Comparison of ENCODE assay signal across 9 cellular contexts in genomic region chr5:160970605-160971191, GRCh38.
DNase-seq lines count a peak whose midpoint lies in the region; ATAC-seq and TF ChIP-seq lines count a peak whose summit lies in the region.
"Had no signal": no experiment of that assay in that cellular context is flagged by ENCODE, and none has a peak within 500 bp of the region (broad histone marks: within the 10 kb centered on the region; RNA-seq: fewer than 3 reads in every experiment).

No MANE protein-coding gene starts in this region.

- H3K36me3 ChIP-seq in H7 (replicated peaks; ENCODE audit: control insufficient read depth, insufficient read depth, low read length) = no peaks in the 10 kb centered on the region
- H3K36me3 ChIP-seq in OCI-LY3 (replicated peaks; ENCODE audit: low read depth, low read length) = no peaks in the 10 kb centered on the region

- no peaks in the 10 kb centered on the region for H3K4me1 ChIP-seq in OCI-LY3 (ENCODE audit: low read length)

- peak overlapping the region; percentile 26 for H3K4me2 ChIP-seq in OCI-LY3 (ENCODE audit: low read length)

- DNase-seq in G401 (ENCODE audit: low spot score) (peak; percentile 69), H7 (peak; percentile 1), iPS-NIHi7 (ENCODE audit: extremely low spot score) (peak; percentile 18), activated T-cell treated with anti-CD3 and anti-CD28 coated beads for 4 hours (no peak), HCEC 1CT (no peak), COLO668 (lab: John Stamatoyannopoulos, UW; ENCODE audit: unreplicated experiment) (no peak)
- no peak for DNase-seq in activated naive CD4-positive, alpha-beta T cell treated with anti-CD3 and anti-CD28 coated beads, Interleukin-2, amount 50 U/mL, for 72 hours (ENCODE audit: low spot score in 2 of 2)
- DNase-seq: dermis blood vessel endothelial cell had no signal

- in situ Hi-C loops in G401 (cut with HindIII; ENCODE audit: low sequenced_read_pairs) = no loop called here

- ATAC-seq in activated naive CD4-positive, alpha-beta T cell treated with anti-CD3 and anti-CD28 coated beads, Interleukin-2, amount 50 U/mL, for 72 hours = no peak

- H3K4me3 ChIP-seq in H7 (ENCODE audit: insufficient read depth, low read depth, low read length) (no peak overlapping the region), OCI-LY3 (ENCODE audit: low read length) (peak overlapping the region; percentile 49)

- TF ChIP-seq CTCF in OCI-LY3 (IDR thresholded peaks at IDR 0.05; ENCODE audit: low read depth, low read length) = peak; percentile 50

- H3K9me3 ChIP-seq in OCI-LY3 (ENCODE audit: insufficient read depth, low read length) = no peaks in the 10 kb centered on the region

- H3K79me2 ChIP-seq in OCI-LY3 (ENCODE audit: low read length) = no peaks in the 10 kb centered on the region

- H3K27me3 ChIP-seq in H7 (ENCODE audit: control insufficient read depth, insufficient read depth, low read length) (no peaks in the 10 kb centered on the region), OCI-LY3 (ENCODE audit: low read depth, low read length) (no peaks in the 10 kb centered on the region)

- no peak overlapping the region; the same call in 1 of the 2 replicates for H3K9ac ChIP-seq in OCI-LY3 (ENCODE audit: low read length)

- H3K27ac Mint-ChIP-seq in activated naive CD4-positive, alpha-beta T cell treated with anti-CD3 and anti-CD28 coated beads, Interleukin-2, amount 50 U/mL, for 72 hours = no peak overlapping the region

- no peaks in the 10 kb centered on the region for H4K20me1 ChIP-seq in OCI-LY3 (ENCODE audit: insufficient read depth, low read length)

- no peak overlapping the region for H2AFZ ChIP-seq in OCI-LY3 (ENCODE audit: low read depth, low read length)

- H3K27ac ChIP-seq in OCI-LY3 (ENCODE audit: low read length) = no peak overlapping the region

- peaks cover 0 to 1% of the 10 kb centered on the region in 2 donors for H3K9me3 Mint-ChIP-seq in activated naive CD4-positive, alpha-beta T cell treated with anti-CD3 and anti-CD28 coated beads, Interleukin-2, amount 50 U/mL, for 72 hours

- H3K36me3 Mint-ChIP-seq in activated naive CD4-positive, alpha-beta T cell treated with anti-CD3 and anti-CD28 coated beads, Interleukin-2, amount 50 U/mL, for 72 hours = no peaks in the 10 kb centered on the region

Comparison
In these comparisons a context has a peak if more than half of its experiments do, and no peak if none do; other contexts are left out.
1. DNase-seq: peak in G401 (single experiment), H7 (single experiment) and iPS-NIHi7 (single experiment); none in activated T-cell treated with anti-CD3 and anti-CD28 coated beads for 4 hours (single experiment), HCEC 1CT (single experiment), activated naive CD4-positive, alpha-beta T cell treated with anti-CD3 and anti-CD28 coated beads, Interleukin-2, amount 50 U/mL, for 72 hours (0 of 2) and COLO668 (single experiment).